ENCODE assay signal across 17 cellular contexts in the genomic region with DNA sequence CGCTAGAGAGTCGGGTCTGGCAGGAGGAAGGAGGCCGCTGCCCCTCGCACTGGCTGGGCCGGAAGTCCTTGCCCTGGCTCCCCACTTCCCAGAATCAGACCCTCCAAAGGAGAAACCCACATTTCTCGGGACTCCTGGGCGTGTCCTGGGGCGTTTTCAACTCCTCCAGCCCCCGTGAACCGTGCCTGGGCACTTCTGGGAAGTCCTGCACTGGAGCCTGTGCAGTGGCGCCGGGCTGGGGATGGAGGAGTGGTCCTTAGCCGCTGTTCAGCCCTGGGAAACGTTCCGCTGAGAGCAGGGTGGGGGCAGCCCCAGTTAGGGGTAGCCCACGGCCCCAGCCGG. TPM values are rescaled to one million over a fixed set of nuclear protein-coding genes. Genes with fewer than 3 reads are reported as not detected.
DNase-seq lines count a peak whose midpoint lies in the region; ATAC-seq and TF ChIP-seq lines count a peak whose summit lies in the region.
"Had no signal": no experiment of that assay in that cellular context is flagged by ENCODE, and none has a peak within 500 bp of the region (broad histone marks: within the 10 kb centered on the region; RNA-seq: fewer than 3 reads in every experiment).

No MANE protein-coding gene starts in this region.

- no peaks in the 10 kb centered on the region for H3K79me1 ChIP-seq in neuronal stem cell (ENCODE audit: low read depth, low read length)

- H3K4me3 ChIP-seq in A673 (ENCODE audit: low read depth, low read length, poor library complexity, severe bottlenecking) (peak overlapping the region; percentile 36), HUES64 (ENCODE audit: low read length) (peak overlapping the region; percentile 57), neuronal stem cell (ENCODE audit: low read length in 2 of 2) (peak overlapping the region in 1 of 2 donors; percentile 75)
- H3K4me3 ChIP-seq: BLaER1, PC-9 had no signal

- no peak overlapping the region for H2BK5ac ChIP-seq in neuronal stem cell (ENCODE audit: low read length)

- peak overlapping the region; percentile 22 for H2AK5ac ChIP-seq in neuronal stem cell (ENCODE audit: low read depth, low read length)

- H3K4ac ChIP-seq in neuronal stem cell (ENCODE audit: low read length): no peak overlapping the region

- peak overlapping the region; percentile 64 for H2BK15ac ChIP-seq in neuronal stem cell (ENCODE audit: low read length)

- H3K23ac ChIP-seq in neuronal stem cell (ENCODE audit: low read depth, low read length, poor library complexity): no peak overlapping the region

- no peak overlapping the region for H3K9ac ChIP-seq in HUES64 (ENCODE audit: low read depth, low read length)
- H3K9ac ChIP-seq in neuronal stem cell (ENCODE audit: low read depth, low read length, poor library complexity): no peak overlapping the region
- H3K9ac ChIP-seq: BLaER1 had no signal

- POLR2A ChIA-PET in A673 (lab: Charles Lee; ENCODE audit: low non-redundant PET): no interaction called here

- H3K4me1 ChIP-seq in A673 (ENCODE audit: insufficient read depth, low read length, poor library complexity, severe bottlenecking) (peaks cover 32% of the 10 kb centered on the region), HUES64 (ENCODE audit: insufficient read depth, low read length) (peaks cover 27% of the 10 kb centered on the region), neuronal stem cell (ENCODE audit: control insufficient read depth in 2 of 2, insufficient read depth in 1 of 2, low read depth in 1 of 2, low read length in 2 of 2) (peaks cover 0 to 24% of the 10 kb centered on the region in 2 donors)
- H3K4me1 ChIP-seq: BLaER1 had no signal

- no TSS peak for BruUV-seq in A673 (replicated peaks; lab: Mats Ljungman, UMichigan)

- H3K27me3 ChIP-seq in A673 (replicated peaks; ENCODE audit: insufficient read depth, low read depth, low read length, poor library complexity) (peaks cover 53% of the 10 kb centered on the region), HUES64 (ENCODE audit: insufficient read depth, low read length) (peaks cover 75% of the 10 kb centered on the region), neuronal stem cell (ENCODE audit: control insufficient read depth in 3 of 3, insufficient read depth in 3 of 3, low read depth in 1 of 3, low read length in 3 of 3) (peaks cover 15 to 85% (median 37%) of the 10 kb centered on the region in 3 experiments)

- no peak overlapping the region for H4K8ac ChIP-seq in neuronal stem cell (ENCODE audit: low read depth, low read length)

- no peak overlapping the region for H4K91ac ChIP-seq in neuronal stem cell (ENCODE audit: low read depth, low read length, poor library complexity)

- TF ChIP-seq CTCF in A673 (conservative IDR thresholded peaks at IDR 0.05; ENCODE audit: low read depth, low read length): 0 out of 2 replicates have a peak, but pooled peaks have one; percentile 23

- peak overlapping the region; percentile 45 for H2AFZ ChIP-seq in neuronal stem cell (ENCODE audit: low read length)
- H2AFZ ChIP-seq: PC-9 had no signal

- CTCF ChIA-PET in A673 (lab: Charles Lee): no interaction called here

- 2% methylated on average over 17 of the region's 17 CpGs for WGBS in HUES64
- no CpG with 5 or more reads among the region's 17 CpGs for WGBS in neuronal stem cell (ENCODE audit: extremely low coverage in 2 of 2, insufficient read length in 2 of 2, insufficient replicate concordance in 1 of 2), 2 donors

- DNase-seq in A673 (ENCODE audit: low spot score) (no peak), Right ventricle myocardium superior (no peak), neuronal stem cell (ENCODE audit: low spot score) (no peak), NAMALWA (ENCODE audit: low spot score) (no peak), mucosa of gallbladder (ENCODE audit: low spot score) (no peak), NCI-H2081 (lab: John Stamatoyannopoulos, UW) (no peak)
- DNase-seq: activated CD4-positive, alpha-beta T cell treated with anti-CD3 and anti-CD28 coated beads, Interleukin-2, amount 10 ng/mL, durations not matched to agents 24 days and 14 days; activated effector memory CD4-positive, alpha-beta T cell treated with anti-CD3 and anti-CD28 coated beads, Interleukin-2, amount 50 U/mL, for 16 hours; Karpas-422; kidney glomerular epithelial cell; PC-9 had no signal

- ATAC-seq in Right ventricle myocardium superior (ENCODE audit: poor library complexity): peak; percentile 5
- ATAC-seq in HG03280 (IDR thresholded peaks at IDR 0.05; ENCODE audit: unreplicated experiment): no peak

- peak overlapping the region; percentile 55 for H3K18ac ChIP-seq in neuronal stem cell (ENCODE audit: low read length)

- peak overlapping the region; percentile 73 for H3K4me2 ChIP-seq in neuronal stem cell (ENCODE audit: insufficient read depth, low read length, poor library complexity, severe bottlenecking)
- H3K4me2 ChIP-seq: BLaER1, PC-9 had no signal

- H2BK120ac ChIP-seq in neuronal stem cell (ENCODE audit: low read depth, low read length): no peak overlapping the region

- no peaks in the 10 kb centered on the region for H3K9me3 ChIP-seq in A673 (ENCODE audit: low read depth, low read length, poor library complexity, severe bottlenecking)
- H3K9me3 ChIP-seq in HUES64 (ENCODE audit: insufficient read depth, low read depth, low read length): no peaks in the 10 kb centered on the region
- H3K9me3 ChIP-seq in neuronal stem cell (replicated peaks in 1 of 2; ENCODE audit: control insufficient read depth in 2 of 2, insufficient read depth in 1 of 2, low read depth in 1 of 2, low read length in 2 of 2): no peaks in the 10 kb centered on the region
- H3K9me3 ChIP-seq: BLaER1 had no signal

- H3K27ac ChIP-seq in A673 (ENCODE audit: low read depth, low read length, poor library complexity, severe bottlenecking) (no peak overlapping the region), HUES64 (ENCODE audit: low read depth, low read length) (no peak overlapping the region), neuronal stem cell (replicated peaks; ENCODE audit: low read length) (no peak overlapping the region)
- H3K27ac ChIP-seq: BLaER1, PC-9 had no signal

- H3K14ac ChIP-seq in neuronal stem cell (ENCODE audit: low read length): no peak overlapping the region

- no peak overlapping the region for H2BK12ac ChIP-seq in neuronal stem cell (ENCODE audit: low read length)

- intact Hi-C loops in A673 (cut with micrococcal nuclease; ENCODE audit: unreplicated experiment) (no loop called here), Right ventricle myocardium superior (cut with DNase I) (no loop called here)

- H3K36me3 ChIP-seq in A673 (ENCODE audit: insufficient read depth, low read length, poor library complexity, severe bottlenecking) (no peaks in the 10 kb centered on the region), HUES64 (ENCODE audit: insufficient read depth, low read length) (no peaks in the 10 kb centered on the region), neuronal stem cell (replicated peaks in 1 of 2; ENCODE audit: control insufficient read depth in 2 of 2, insufficient read depth in 2 of 2, low read length in 2 of 2) (no peaks in the 10 kb centered on the region)
- H3K36me3 ChIP-seq: BLaER1 had no signal

RNA-seq across cellular contexts. Expression of a gene that starts 3.0 kb away (rescaled TPM):
- total RNA-seq in A673 (2021): 3.2 and 4.1 TPM in 2 replicates
- polyA plus RNA-seq in HUES64 (2013, experiment 1 of 2): 4.3 TPM
- polyA plus RNA-seq in HUES64 (2013, experiment 2 of 2): 7.4 TPM
- 0.89 TPM for total RNA-seq in Right ventricle myocardium superior
- polyA plus RNA-seq in neuronal stem cell (2013, experiment 1 of 2): 5.2 TPM
- polyA plus RNA-seq in neuronal stem cell (2013, experiment 2 of 2): 5.5 TPM
- total RNA-seq in mucosa of gallbladder: 7.0 TPM
- total RNA-seq: activated CD4-positive, alpha-beta T cell treated with anti-CD3 and anti-CD28 coated beads, Interleukin-2, amount 10 ng/mL, durations not matched to agents 24 days and 14 days; chondrocyte; Daoy; natural killer cell treated with Interleukin-12 subunit alpha and Interleukin-12 subunit beta and Interleukin-15 and Interleukin-18, amount 100 ng/mL, for 72 hours; PC-9 had no signal
